ENCODE assay signal across 8 cellular contexts in genomic region chr19:50657672-50658437, GRCh38. TPM values are rescaled to one million over a fixed set of nuclear protein-coding genes. Genes with fewer than 3 reads are reported as not detected.
DNase-seq lines count a peak whose midpoint lies in the region; ATAC-seq and TF ChIP-seq lines count a peak whose summit lies in the region.

No MANE protein-coding gene starts in this region.

- H3K9ac ChIP-seq in endodermal cell (ENCODE audit: extremely low read depth, low read length, poor library complexity, severe bottlenecking) (peak overlapping the region; percentile 40), mesenchymal stem cell (ENCODE audit: low read length) (peak overlapping the region; percentile 57)

- no peak overlapping the region for H2AK5ac ChIP-seq in mesenchymal stem cell (ENCODE audit: low read length, severe bottlenecking)

- POLR2A ChIA-PET in HEK293 (lab: Yijun Ruan, JAX), result interaction anchor here (0.6 to 1.4 kb wide), 13 partner anchors 8 to 729 kb away, joined by 3 to 8 read pairs (median 4); partner anchors contain the start of genes ATF5 and JOSD2

- H3K27me3 ChIP-seq in endodermal cell (ENCODE audit: control insufficient read depth, insufficient read depth, low read length, poor library complexity, severe bottlenecking) (no peaks in the 10 kb centered on the region), mesenchymal stem cell (ENCODE audit: control insufficient read depth in 1 of 2, insufficient read depth in 1 of 2, low read length in 2 of 2) (peaks cover 0 to 47% of the 10 kb centered on the region in 2 experiments)

- no peak for ATAC-seq in GM19397 (IDR thresholded peaks at IDR 0.05; ENCODE audit: unreplicated experiment)

- no peaks in the 10 kb centered on the region for H3K9me3 ChIP-seq in HEK293 (ENCODE audit: control insufficient read depth, insufficient read depth, low read depth, low read length)
- peaks cover 18% of the 10 kb centered on the region for H3K9me3 ChIP-seq in endodermal cell (ENCODE audit: control insufficient read depth, low read length)
- H3K9me3 ChIP-seq in mesenchymal stem cell (ENCODE audit: control insufficient read depth, low read length), result peaks cover 12% of the 10 kb centered on the region

- H3K36me3 ChIP-seq in HEK293 (ENCODE audit: control insufficient read depth in 2 of 2, insufficient read depth in 1 of 2, low read length in 2 of 2), result no peaks in the 10 kb centered on the region
- H3K36me3 ChIP-seq in endodermal cell (ENCODE audit: control insufficient read depth, insufficient read depth, low read length), result no peaks in the 10 kb centered on the region
- no peaks in the 10 kb centered on the region for H3K36me3 ChIP-seq in mesenchymal stem cell (ENCODE audit: control insufficient read depth in 1 of 2, insufficient read depth in 2 of 2, low read depth in 1 of 2, low read length in 2 of 2)

- H3K14ac ChIP-seq in mesenchymal stem cell (ENCODE audit: low read length in 2 of 2), result no peak overlapping the region

- H3K4me3 Mint-ChIP-seq in CD14-positive monocyte, result peak overlapping the region; percentile 64 to 84
- peak overlapping the region; percentile 82 for H3K4me3 Mint-ChIP-seq in endodermal cell

- H3K27ac Mint-ChIP-seq in CD14-positive monocyte, result peak overlapping the region in 5 of 7 donors; percentile 15 to 92 (median 28)
- H3K27ac Mint-ChIP-seq in endodermal cell, result peak overlapping the region; percentile 99

- peak overlapping the region; percentile 74 for H3K27ac ChIP-seq in HEK293 (ENCODE audit: extremely low read depth, low read depth, low read length)
- no peak overlapping the region for H3K27ac ChIP-seq in endodermal cell (ENCODE audit: low read depth, low read length)
- H3K27ac ChIP-seq in mesenchymal stem cell (ENCODE audit: low read length, poor library complexity, severe bottlenecking), result no peak overlapping the region

- peaks cover 18% of the 10 kb centered on the region for H3K4me1 Mint-ChIP-seq in CD14-positive monocyte
- H3K4me1 Mint-ChIP-seq in endodermal cell, result peaks cover 7% of the 10 kb centered on the region

- peaks cover 41 to 62% (median 60%) of the 10 kb centered on the region in 3 donors for H3K27me3 Mint-ChIP-seq in CD14-positive monocyte (ENCODE audit: low read depth in 3 of 3)
- peaks cover 67% of the 10 kb centered on the region for H3K27me3 Mint-ChIP-seq in endodermal cell (ENCODE audit: insufficient read depth)

- H3K4ac ChIP-seq in mesenchymal stem cell (ENCODE audit: low read depth in 1 of 2, low read length in 2 of 2), result no peak overlapping the region

- no peak overlapping the region for H2BK12ac ChIP-seq in mesenchymal stem cell (ENCODE audit: low read length in 2 of 2)

- no peak overlapping the region for H2BK120ac ChIP-seq in mesenchymal stem cell (ENCODE audit: low read depth, low read length)

- H2AFZ ChIP-seq in mesenchymal stem cell (ENCODE audit: low read depth, low read length), result no peak overlapping the region

- intact Hi-C loops in CD14-positive monocyte (cut with micrococcal nuclease), result no loop called here

- no peak overlapping the region for H3K4me2 ChIP-seq in mesenchymal stem cell (ENCODE audit: low read length, poor library complexity, severe bottlenecking)

- H3K4me1 ChIP-seq in HEK293 (ENCODE audit: control insufficient read depth, insufficient read depth, low read length) (peaks cover 5% of the 10 kb centered on the region), endodermal cell (ENCODE audit: control insufficient read depth, insufficient read depth, low read length) (no peaks in the 10 kb centered on the region), mesenchymal stem cell (ENCODE audit: control insufficient read depth, insufficient read depth, low read depth, low read length) (no peaks in the 10 kb centered on the region)

- H3K36me3 Mint-ChIP-seq in CD14-positive monocyte (peaks cover 0 to 4% of the 10 kb centered on the region in 2 donors), endodermal cell (ENCODE audit: low read depth) (no peaks in the 10 kb centered on the region)

- 39 to 52% methylated on average over 11 to 39 of the region's 39 CpGs for WGBS in endodermal cell (ENCODE audit: insufficient coverage in 1 of 2, insufficient read length in 1 of 2), 2 experiments
- 64% methylated on average over 39 of the region's 39 CpGs for WGBS in mesenchymal stem cell

- no peak overlapping the region for H2BK5ac ChIP-seq in mesenchymal stem cell (ENCODE audit: low read depth, low read length, poor library complexity, severe bottlenecking)

- H3K23ac ChIP-seq in mesenchymal stem cell (ENCODE audit: low read length in 2 of 2), result no peak overlapping the region

- H4K8ac ChIP-seq in mesenchymal stem cell (ENCODE audit: low read length), result no peak overlapping the region

- H3K18ac ChIP-seq in mesenchymal stem cell (ENCODE audit: low read depth in 1 of 2, low read length in 2 of 2), result no peak overlapping the region

- H3K9me3 Mint-ChIP-seq in CD14-positive monocyte, result peaks cover 21 to 57% (median 45%) of the 10 kb centered on the region in 7 donors
- H3K9me3 Mint-ChIP-seq in endodermal cell, result peaks cover 8% of the 10 kb centered on the region

- no peak overlapping the region for H4K91ac ChIP-seq in mesenchymal stem cell (ENCODE audit: low read length)

- no peaks in the 10 kb centered on the region for H3K79me1 ChIP-seq in mesenchymal stem cell (replicated peaks; ENCODE audit: low read length, poor library complexity, severe bottlenecking)

- H2BK15ac ChIP-seq in mesenchymal stem cell (ENCODE audit: low read depth, poor library complexity, severe bottlenecking), result no peak overlapping the region

- TF ChIP-seq CTCF in CD14-positive monocyte (IDR thresholded peaks at IDR 0.05), result no peak
- TF ChIP-seq CTCF in HEK293 (tag by site-specific recombination; IDR thresholded peaks at IDR 0.05), result no peak
- TF ChIP-seq CTCF in endodermal cell (conservative IDR thresholded peaks at IDR 0.05), result no peak

- CTCF ChIA-PET in HEK293 (lab: Yijun Ruan, JAX), result no interaction called here

- peak overlapping the region; percentile 62 for H3K4me3 ChIP-seq in HEK293 (ENCODE audit: low read depth, low read length)
- peak overlapping the region; percentile 88 for H3K4me3 ChIP-seq in endodermal cell (ENCODE audit: low read length)
- H3K4me3 ChIP-seq in mesenchymal stem cell (ENCODE audit: insufficient read depth in 1 of 2, low read depth in 1 of 2, low read length in 2 of 2), result peak overlapping the region in 1 of 2 experiments; percentile 72

- DNase-seq in CD14-positive monocyte (ENCODE audit: low spot score) (peak; percentile 88), NOMO-1 treated with DMSO at 0.1 percent for 48 hours (lab: John Stamatoyannopoulos, UW; ENCODE audit: unreplicated experiment) (peak; percentile 100), endodermal cell (peak; percentile 100), mesenchymal stem cell (peak; percentile 14)
- DNase-seq in activated CD8-positive, alpha-beta memory T cell treated with anti-CD3 and anti-CD28 coated beads, Interleukin-2, amount 50 U/mL, for 4 hours, result peak; percentile 84
- peak; percentile 44 for DNase-seq in stimulated activated CD8-positive, alpha-beta memory T cell treated with anti-CD3 and anti-CD28 coated beads, Interleukin-15, amount 100 ng/mL, for 1 hour (ENCODE audit: low read depth)

TF ChIP-seq in HEK293, 187 proteins besides CTCF, POLR2A, EP300 and RAD21 (continues in another document):
- TF ChIP-seq, protein P1, sequence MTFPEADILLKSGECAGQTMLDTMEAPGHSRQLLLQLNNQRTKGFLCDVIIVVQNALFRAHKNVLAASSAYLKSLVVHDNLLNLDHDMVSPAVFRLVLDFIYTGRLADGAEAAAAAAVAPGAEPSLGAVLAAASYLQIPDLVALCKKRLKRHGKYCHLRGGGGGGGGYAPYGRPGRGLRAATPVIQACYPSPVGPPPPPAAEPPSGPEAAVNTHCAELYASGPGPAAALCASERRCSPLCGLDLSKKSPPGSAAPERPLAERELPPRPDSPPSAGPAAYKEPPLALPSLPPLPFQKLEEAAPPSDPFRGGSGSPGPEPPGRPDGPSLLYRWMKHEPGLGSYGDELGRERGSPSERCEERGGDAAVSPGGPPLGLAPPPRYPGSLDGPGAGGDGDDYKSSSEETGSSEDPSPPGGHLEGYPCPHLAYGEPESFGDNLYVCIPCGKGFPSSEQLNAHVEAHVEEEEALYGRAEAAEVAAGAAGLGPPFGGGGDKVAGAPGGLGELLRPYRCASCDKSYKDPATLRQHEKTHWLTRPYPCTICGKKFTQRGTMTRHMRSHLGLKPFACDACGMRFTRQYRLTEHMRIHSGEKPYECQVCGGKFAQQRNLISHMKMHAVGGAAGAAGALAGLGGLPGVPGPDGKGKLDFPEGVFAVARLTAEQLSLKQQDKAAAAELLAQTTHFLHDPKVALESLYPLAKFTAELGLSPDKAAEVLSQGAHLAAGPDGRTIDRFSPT (tag by site-specific recombination; IDR thresholded peaks at IDR 0.05), result peak; percentile 81
- TF ChIP-seq BCL11A (tag by site-specific recombination; IDR thresholded peaks at IDR 0.05; ENCODE audit: low read depth), result peak; percentile 41; the same call in 1 of the 2 replicates
- peak; percentile 21; the same call in 1 of the 2 replicates for TF ChIP-seq ZNF335 (tag by site-specific recombination; conservative IDR thresholded peaks at IDR 0.05)
- no peak for TF ChIP-seq ZNF398 (tag by site-specific recombination; IDR thresholded peaks at IDR 0.05)
- no peak for TF ChIP-seq MEIS1 (CRISPR knock-in tag; IDR thresholded peaks at IDR 0.05; ENCODE audit: borderline replicate concordance)
- no peak for TF ChIP-seq ZNF623 (tag by site-specific recombination; IDR thresholded peaks at IDR 0.05)

RNA-seq across cellular contexts. Expression of gene C19orf81, which starts 8.6 kb away (rescaled TPM):
- polyA plus RNA-seq in CD14-positive monocyte, result not detected
- 10 to 100 TPM; 11.3 to 26.8 TPM for total RNA-seq in endodermal cell
- polyA plus RNA-seq in endodermal cell (2013, experiment 1 of 2), result 5.3 TPM
- polyA plus RNA-seq in endodermal cell (2013, experiment 2 of 2), result 1.7 TPM
- not detected for polyA plus RNA-seq in mesenchymal stem cell (2013, experiment 1 of 2)
- not detected for polyA plus RNA-seq in mesenchymal stem cell (2013, experiment 2 of 2)

RNA-seq across cellular contexts. Expression of gene SYT3, which starts 18.2 kb away (rescaled TPM):
- polyA plus RNA-seq in CD14-positive monocyte, result not detected
- 1 to 10 TPM; 1.7 to 1.9 TPM for total RNA-seq in endodermal cell
- 2.7 TPM for polyA plus RNA-seq in endodermal cell (2013, experiment 1 of 2)
- 1.7 TPM for polyA plus RNA-seq in endodermal cell (2013, experiment 2 of 2)
- polyA plus RNA-seq in mesenchymal stem cell (2013, experiment 1 of 2), result not detected
- not detected for polyA plus RNA-seq in mesenchymal stem cell (2013, experiment 2 of 2)

Comparison
In these comparisons a context has a peak if more than half of its experiments do, and no peak if none do; other contexts are left out.
1. DNase-seq: peak in every context shown above with its lines; median percentile 100 in NOMO-1 treated with DMSO at 0.1 percent for 48 hours; 100 in endodermal cell; 88 in CD14-positive monocyte; 84 in activated CD8-positive, alpha-beta memory T cell treated with anti-CD3 and anti-CD28 coated beads, Interleukin-2, amount 50 U/mL, for 4 hours; 44 in stimulated activated CD8-positive, alpha-beta memory T cell treated with anti-CD3 and anti-CD28 coated beads, Interleukin-15, amount 100 ng/mL, for 1 hour; 14 in mesenchymal stem cell.